In genomic region chr14:76974365-76974764, GRCh38 we compare ENCODE assay signal across 18 cellular contexts.
"Had no signal": no experiment of that assay in that cellular context is flagged by ENCODE, and none has a peak within 500 bp of the region (broad histone marks: within the 10 kb centered on the region; RNA-seq: fewer than 3 reads in every experiment).

No MANE protein-coding gene starts in this region.

- H3K9me3 ChIP-seq: body of pancreas, esophagus squamous epithelium, suprapubic skin, transverse colon, vagina had no signal

- H3K27ac Mint-ChIP-seq: activated naive CD8-positive, alpha-beta T cell treated with anti-CD3 and anti-CD28 coated beads, Interleukin-2, amount 10 ng/mL, durations not matched to agents 7 days and 5 days; effector memory CD8-positive, alpha-beta T cell; progenitor cell of endocrine pancreas; stimulated activated naive CD8-positive, alpha-beta T cell treated with anti-CD3 and anti-CD28 coated beads, Interleukin-15, Interleukin-2, amounts not matched to agents 100 ng/mL and 50 ng/mL, for 24 hours had no signal

- H3K4me3 ChIP-seq: body of pancreas, esophagus squamous epithelium, suprapubic skin, transverse colon, vagina had no signal

- H3K36me3 Mint-ChIP-seq: activated naive CD8-positive, alpha-beta T cell treated with anti-CD3 and anti-CD28 coated beads, Interleukin-2, amount 10 ng/mL, durations not matched to agents 7 days and 5 days; natural killer cell had no signal

- DNase-seq: activated CD4-positive, alpha-beta T cell treated with anti-CD3 and anti-CD28 coated beads, Interleukin-2, amount 50 U/mL, for 4 hours; activated CD4-positive, CD25-positive, alpha-beta regulatory T cell treated with anti-CD3 and anti-CD28 coated beads, Interleukin-2, amount 50 U/mL, for 72 hours; activated naive CD8-positive, alpha-beta T cell treated with anti-CD3 and anti-CD28 coated beads, Interleukin-2, amount 10 ng/mL, durations not matched to agents 7 days and 5 days; amygdala; body of pancreas; effector memory CD8-positive, alpha-beta T cell; esophagus squamous epithelium; mesendoderm; natural killer cell; stimulated activated CD4-positive, alpha-beta T cell treated with anti-CD3 and anti-CD28 coated beads, Interleukin-12 subunit alpha, Interleukin-12 subunit beta, amount 100 ng/mL, for 4 hours; stimulated activated CD4-positive, alpha-beta T cell treated with anti-CD3 and anti-CD28 coated beads, Interleukin-2, amount 100 ng/mL, for 24 hours; T-helper 9 cell; transverse colon had no signal

- ATAC-seq: body of pancreas; effector memory CD8-positive, alpha-beta T cell; natural killer cell had no signal

- H3K27ac ChIP-seq: body of pancreas, esophagus squamous epithelium, suprapubic skin, transverse colon, vagina had no signal

- H3K27me3 Mint-ChIP-seq: activated naive CD8-positive, alpha-beta T cell treated with anti-CD3 and anti-CD28 coated beads, Interleukin-2, amount 10 ng/mL, durations not matched to agents 7 days and 5 days; effector memory CD8-positive, alpha-beta T cell; progenitor cell of endocrine pancreas; stimulated activated naive CD8-positive, alpha-beta T cell treated with anti-CD3 and anti-CD28 coated beads, Interleukin-15, Interleukin-2, amounts not matched to agents 100 ng/mL and 50 ng/mL, for 24 hours had no signal

- H3K9me3 Mint-ChIP-seq: activated naive CD8-positive, alpha-beta T cell treated with anti-CD3 and anti-CD28 coated beads, Interleukin-2, amount 10 ng/mL, durations not matched to agents 7 days and 5 days; activated T-helper 1 cell treated with anti-CD3 and anti-CD28 coated beads, Interleukin-12 subunit alpha, Interleukin-12 subunit beta, Interleukin-2, Interleukin-4 antibody, amounts not matched to agents 30 ng/mL and 10 ng/mL and 1 ng/mL, durations not matched to agents 14 hours and 24 hours and 36 hours; effector memory CD8-positive, alpha-beta T cell; natural killer cell; stimulated activated naive CD8-positive, alpha-beta T cell treated with anti-CD3 and anti-CD28 coated beads, Interleukin-15, Interleukin-2, amounts not matched to agents 100 ng/mL and 50 ng/mL, for 24 hours had no signal

- H3K27me3 ChIP-seq: body of pancreas, esophagus squamous epithelium, suprapubic skin, transverse colon, vagina had no signal

- H3K4me3 Mint-ChIP-seq: activated naive CD8-positive, alpha-beta T cell treated with anti-CD3 and anti-CD28 coated beads, Interleukin-2, amount 10 ng/mL, durations not matched to agents 7 days and 5 days; activated T-helper 1 cell treated with anti-CD3 and anti-CD28 coated beads, Interleukin-12 subunit alpha, Interleukin-12 subunit beta, Interleukin-2, Interleukin-4 antibody, amounts not matched to agents 30 ng/mL and 10 ng/mL and 1 ng/mL, durations not matched to agents 14 hours and 24 hours and 36 hours; effector memory CD8-positive, alpha-beta T cell; natural killer cell; stimulated activated naive CD8-positive, alpha-beta T cell treated with anti-CD3 and anti-CD28 coated beads, Interleukin-15, Interleukin-2, amounts not matched to agents 100 ng/mL and 50 ng/mL, for 24 hours had no signal

- H3K36me3 ChIP-seq: esophagus squamous epithelium, suprapubic skin, transverse colon, vagina had no signal
